In the genomic region with DNA sequence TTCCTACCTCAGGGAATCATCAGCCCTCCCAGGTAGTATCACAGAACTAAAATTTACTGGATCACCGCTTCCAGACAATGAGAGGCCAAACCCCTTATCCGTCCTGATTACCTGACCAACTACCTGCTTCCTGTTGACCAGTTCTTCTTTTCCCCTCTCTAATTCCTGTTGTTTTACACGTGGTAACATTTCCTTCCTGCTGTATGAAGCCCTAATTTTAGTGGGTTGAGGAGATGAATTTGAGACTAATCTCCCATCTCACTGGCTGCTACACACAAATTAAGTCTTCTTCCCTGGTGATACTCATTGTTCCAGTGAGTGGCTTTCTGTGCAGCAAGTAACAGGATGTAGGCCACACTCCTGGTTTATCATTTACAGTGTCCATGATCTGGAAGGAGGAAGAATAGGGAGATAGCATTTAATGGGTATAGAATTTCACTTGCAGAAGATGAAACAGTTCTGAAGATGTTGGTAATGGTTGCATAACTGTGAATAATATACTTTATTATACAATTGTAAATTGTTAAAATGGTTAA, we compare ENCODE assay signal across 30 cellular contexts.
"Had no signal": no experiment of that assay in that cellular context is flagged by ENCODE, and none has a peak within 500 bp of the region (broad histone marks: within the 10 kb centered on the region; RNA-seq: fewer than 3 reads in every experiment).

No MANE protein-coding gene starts in this region.

- H3K27me3 ChIP-seq: adrenal gland, ascending aorta, brain microvascular endothelial cell, esophagus squamous epithelium, gastrocnemius medialis, stomach, suprapubic skin, tibial nerve, uterus had no signal

- DNase-seq: activated CD4-positive, alpha-beta T cell treated with anti-CD3 and anti-CD28 coated beads, Interleukin-2, amount 10 ng/mL, durations not matched to agents 24 days and 14 days; activated CD8-positive, alpha-beta T cell treated with anti-CD3 and anti-CD28 coated beads, Interleukin-2, amount 10 ng/mL, durations not matched to agents 7 days and 5 days; activated gamma-delta T cell treated with Interleukin-2 at 50 U/mL for 16 hours; adrenal gland; brain microvascular endothelial cell; caudate nucleus; dermis blood vessel endothelial cell; effector CD8-positive, alpha-beta T cell; esophagus squamous epithelium; gastrocnemius medialis; head of caudate nucleus; hypothalamus; left colon; lower lobe of right lung; mesendoderm; mucosa of descending colon; nephron progenitor cell; nucleus accumbens; stimulated activated CD4-positive, alpha-beta T cell treated with anti-CD3 and anti-CD28 coated beads, Interleukin-15, amount 100 ng/mL, for 24 hours; stomach; T-helper 17 cell; uterus had no signal

- H3K36me3 ChIP-seq: adrenal gland, ascending aorta, brain microvascular endothelial cell, esophagus squamous epithelium, gastrocnemius medialis, lower lobe of right lung, stomach, suprapubic skin, tibial nerve, uterus had no signal

- H3K4me3 Mint-ChIP-seq: activated CD4-positive, alpha-beta T cell treated with anti-CD3 and anti-CD28 coated beads, Interleukin-2, amount 10 ng/mL, durations not matched to agents 24 days and 14 days; activated CD8-positive, alpha-beta T cell treated with anti-CD3 and anti-CD28 coated beads, Interleukin-2, amount 10 ng/mL, durations not matched to agents 7 days and 5 days; nephron progenitor cell; stimulated activated memory B cell treated with anti-CD40 and anti-IgM and Interleukin-4, amounts not matched to agents 10 μg/mL and 1 μg/mL and 100 μg/mL, for 72 hours; T-helper 17 cell had no signal

- H3K9me3 ChIP-seq: adrenal gland, ascending aorta, esophagus squamous epithelium, gastrocnemius medialis, lower lobe of right lung, stomach, suprapubic skin, tibial nerve, uterus had no signal

- H3K27ac ChIP-seq: adrenal gland, ascending aorta, brain microvascular endothelial cell, esophagus squamous epithelium, gastrocnemius medialis, lower lobe of right lung, stomach, suprapubic skin, tibial nerve, uterus had no signal

- ATAC-seq: activated CD4-positive, CD25-positive, alpha-beta regulatory T cell treated with anti-CD3 and anti-CD28 coated beads, Interleukin-2, amount 50 U/mL, for 24 hours; activated CD8-positive, alpha-beta T cell treated with anti-CD3 and anti-CD28 coated beads, Interleukin-2, amount 10 ng/mL, durations not matched to agents 7 days and 5 days; activated naive CD4-positive, alpha-beta T cell treated with anti-CD3 and anti-CD28 coated beads, Interleukin-2, amount 50 U/mL, for 72 hours; gastrocnemius medialis; left colon; lower lobe of right lung; mucosa of descending colon; sciatic nerve; stimulated activated memory B cell treated with anti-CD40 and anti-IgM and Interleukin-4, amounts not matched to agents 10 μg/mL and 1 μg/mL and 100 μg/mL, for 72 hours; T-helper 17 cell had no signal

- H3K4me2 ChIP-seq: smooth muscle cell had no signal

- H3K4me1 ChIP-seq: adrenal gland, ascending aorta, esophagus squamous epithelium, gastrocnemius medialis, lower lobe of right lung, stomach, suprapubic skin, tibial nerve, uterus had no signal

- H3K9me3 Mint-ChIP-seq: activated CD4-positive, alpha-beta T cell treated with anti-CD3 and anti-CD28 coated beads, Interleukin-2, amount 10 ng/mL, durations not matched to agents 24 days and 14 days; nephron progenitor cell; stimulated activated memory B cell treated with anti-CD40 and anti-IgM and Interleukin-4, amounts not matched to agents 10 μg/mL and 1 μg/mL and 100 μg/mL, for 72 hours had no signal

- H3K4me1 Mint-ChIP-seq: activated CD4-positive, alpha-beta T cell treated with anti-CD3 and anti-CD28 coated beads, Interleukin-2, amount 10 ng/mL, durations not matched to agents 24 days and 14 days; nephron progenitor cell; stimulated activated memory B cell treated with anti-CD40 and anti-IgM and Interleukin-4, amounts not matched to agents 10 μg/mL and 1 μg/mL and 100 μg/mL, for 72 hours; T-helper 17 cell had no signal

- H3K36me3 Mint-ChIP-seq: activated naive CD4-positive, alpha-beta T cell treated with anti-CD3 and anti-CD28 coated beads, Interleukin-2, amount 50 U/mL, for 72 hours; stimulated activated memory B cell treated with anti-CD40 and anti-IgM and Interleukin-4, amounts not matched to agents 10 μg/mL and 1 μg/mL and 100 μg/mL, for 72 hours had no signal

- H3K4me3 ChIP-seq: adrenal gland, ascending aorta, esophagus squamous epithelium, gastrocnemius medialis, lower lobe of right lung, mucosa of descending colon, smooth muscle cell, stomach, suprapubic skin, tibial nerve, uterus had no signal

- H3K27me3 Mint-ChIP-seq: activated CD4-positive, alpha-beta T cell treated with anti-CD3 and anti-CD28 coated beads, Interleukin-2, amount 10 ng/mL, durations not matched to agents 24 days and 14 days; stimulated activated memory B cell treated with anti-CD40 and anti-IgM and Interleukin-4, amounts not matched to agents 10 μg/mL and 1 μg/mL and 100 μg/mL, for 72 hours; T-helper 17 cell had no signal

- H3K27ac Mint-ChIP-seq: activated CD4-positive, alpha-beta T cell treated with anti-CD3 and anti-CD28 coated beads, Interleukin-2, amount 10 ng/mL, durations not matched to agents 24 days and 14 days; activated CD8-positive, alpha-beta T cell treated with anti-CD3 and anti-CD28 coated beads, Interleukin-2, amount 10 ng/mL, durations not matched to agents 7 days and 5 days; activated naive CD4-positive, alpha-beta T cell treated with anti-CD3 and anti-CD28 coated beads, Interleukin-2, amount 50 U/mL, for 72 hours; nephron progenitor cell; stimulated activated memory B cell treated with anti-CD40 and anti-IgM and Interleukin-4, amounts not matched to agents 10 μg/mL and 1 μg/mL and 100 μg/mL, for 72 hours; T-helper 17 cell had no signal
